Comparison of ENCODE assay signal across 31 cellular contexts in genomic region chr1:37166005-37166404, GRCh38.
A peak's percentile ranks its signal among the peaks of the same experiment; 100 is the strongest.
DNase-seq lines count a peak whose midpoint lies in the region; ATAC-seq, FAIRE-seq and TF ChIP-seq lines count a peak whose summit lies in the region.
"Had no signal": no experiment of that assay in that cellular context is flagged by ENCODE, and none has a peak within 500 bp of the region (broad histone marks: within the 10 kb centered on the region; RNA-seq: fewer than 3 reads in every experiment).

No MANE protein-coding gene starts in this region.

- no peaks in the 10 kb centered on the region for H3K36me3 ChIP-seq in HepG2 (replicated peaks in 1 of 2; ENCODE audit: control insufficient read depth in 1 of 2, insufficient read depth in 2 of 2, low read length in 2 of 2)
- H3K36me3 ChIP-seq in right lobe of liver: no peaks in the 10 kb centered on the region
- H3K36me3 ChIP-seq in K562 (ENCODE audit: control insufficient read depth, insufficient read depth, low read length): no peaks in the 10 kb centered on the region
- H3K36me3 ChIP-seq: BE2C; BLaER1; BLaER1 treated with 17β-estradiol and CSF1 and Interleukin-3, amounts not matched to agents 10 nM and 100 nM had no signal

- WGBS in HepG2 (ENCODE audit: low lambda C conversion rate): 64% methylated on average over 2 of the region's 2 CpGs
- WGBS in right lobe of liver (ENCODE audit: insufficient coverage, low coverage, low lambda C conversion rate, missing lambda C conversion rate): 89% methylated on average over 2 of the region's 2 CpGs
- 15% methylated on average over 2 of the region's 2 CpGs for WGBS in K562 (ENCODE audit: insufficient coverage, low coverage, missing lambda C conversion rate)

- H3K9me3 ChIP-seq in HepG2 (ENCODE audit: low read length): no peaks in the 10 kb centered on the region
- no peaks in the 10 kb centered on the region for H3K9me3 ChIP-seq in right lobe of liver
- H3K9me3 ChIP-seq in K562 (replicated peaks; ENCODE audit: control insufficient read depth, insufficient read depth, low read depth, low read length): no peaks in the 10 kb centered on the region
- H3K9me3 ChIP-seq: A549, BE2C, Caco-2 had no signal

- DNase-seq in HepG2 (ENCODE audit: low spot score): no peak
- no peak for DNase-seq in right lobe of liver
- no peak for DNase-seq in K562 (ENCODE audit: extremely low read depth in 1 of 4, low spot score in 3 of 4)
- DNase-seq in NCI-H2227 treated with DMSO at 0.1 percent for 48 hours (lab: John Stamatoyannopoulos, UW): no peak
- DNase-seq: 8988T; ACHN; AML-193; BE2C; C1 segment of cervical spinal cord; Caco-2; Calu3; CD4-positive, alpha-beta memory T cell; CD4-positive, alpha-beta T cell; CD4-positive, CD25-positive, alpha-beta regulatory T cell; CD8-positive, alpha-beta memory T cell; CD8-positive, alpha-beta T cell; COR-L47; DMS 273 treated with DMSO at 0.1 percent for 48 hours; DMS153; DMS53; DMS79; DMS79 treated with DMSO at 0.1 percent for 48 hours; DND-41; EL had no signal

- CTCF ChIA-PET in HepG2 (lab: Yijun Ruan, JAX; ENCODE audit: low intra/inter-chr PET ratio, low total read pairs): no interaction called here
- CTCF ChIA-PET in K562 (lab: Yijun Ruan, JAX; ENCODE audit: low intra/inter-chr PET ratio): no interaction called here

- H3K27me3 ChIP-seq in HepG2 (ENCODE audit: control insufficient read depth in 1 of 2, insufficient read depth in 2 of 2, low read length in 2 of 2) (peaks cover 0 to 5% of the 10 kb centered on the region in 2 experiments; a peak in 1 of 5 replicates), right lobe of liver (no peaks in the 10 kb centered on the region), K562 (ENCODE audit: control insufficient read depth in 2 of 2, insufficient read depth in 2 of 2, low read length in 2 of 2) (0 out of 5 replicates have a peak, but pooled peaks cover 0 to 4% of the 10 kb centered on the region in 2 experiments)
- H3K27me3 ChIP-seq: BE2C; BLaER1; BLaER1 treated with 17β-estradiol and CSF1 and Interleukin-3, amounts not matched to agents 10 nM and 100 nM had no signal

- no peak overlapping the region for H3K27ac ChIP-seq in HepG2 (ENCODE audit: extremely low read length, insufficient read depth, low read length)
- H3K27ac ChIP-seq in right lobe of liver: no peak overlapping the region
- H3K27ac ChIP-seq in K562 (ENCODE audit: extremely low read depth, low read depth, low read length): no peak overlapping the region
- H3K27ac ChIP-seq: 22Rv1; A549; BLaER1; BLaER1 treated with 17β-estradiol and CSF1 and Interleukin-3, amounts not matched to agents 10 nM and 100 nM; C4-2B had no signal

- H3K4me2 ChIP-seq in HepG2 (ENCODE audit: low read depth, low read length) (no peak overlapping the region), K562 (ENCODE audit: insufficient read depth, low read length) (no peak overlapping the region)
- H3K4me2 ChIP-seq: A549; BLaER1; BLaER1 treated with 17β-estradiol and CSF1 and Interleukin-3, amounts not matched to agents 10 nM and 100 nM had no signal

- TF ChIP-seq RAD21 in HepG2 (CRISPR knock-in tag; IDR thresholded peaks at IDR 0.05): no peak
- no peak for TF ChIP-seq RAD21 in K562 (CRISPR knock-in tag; conservative IDR thresholded peaks at IDR 0.05 in 1 of 2, IDR thresholded peaks at IDR 0.05 in 1 of 2)

- no peaks in the 10 kb centered on the region for H3K4me1 ChIP-seq in HepG2 (ENCODE audit: insufficient read depth, low read length)
- no peaks in the 10 kb centered on the region for H3K4me1 ChIP-seq in right lobe of liver
- no peaks in the 10 kb centered on the region for H3K4me1 ChIP-seq in K562 (replicated peaks in 1 of 2; ENCODE audit: control insufficient read depth in 2 of 2, insufficient read depth in 2 of 2, low read length in 2 of 2)
- H3K4me1 ChIP-seq: A549; BE2C; BLaER1; BLaER1 treated with 17β-estradiol and CSF1 and Interleukin-3, amounts not matched to agents 10 nM and 100 nM; Caco-2 had no signal

- H3K9me1 ChIP-seq in K562 (ENCODE audit: control insufficient read depth, insufficient read depth, low read length): no peaks in the 10 kb centered on the region

- intact Hi-C loops in HepG2 (cut with micrococcal nuclease; ENCODE audit: unreplicated experiment): no loop called here
- intact Hi-C loops in right lobe of liver (cut with DNase I): no loop called here
- intact Hi-C loops in K562 (cut with micrococcal nuclease): no loop called here

- no peak for FAIRE-seq in HepG2 (lab: Jason Lieb, UNC)
- no peak for FAIRE-seq in K562 (lab: Jason Lieb, UNC)
- FAIRE-seq: A204.1, A549, D721Med had no signal

- in situ Hi-C loops in HepG2 (cut with HindIII; ENCODE audit: extremely low pct_ligation_motif_present, low pct_unique_long_range_greater_than_20kb) (no loop called here), K562 (cut with MboI) (no loop called here)

- TF ChIP-seq POLR2A in HepG2 (IDR thresholded peaks at IDR 0.05; ENCODE audit: insufficient read depth in 1 of 2, low read depth in 2 of 2, low read length in 2 of 2): no peak
- TF ChIP-seq POLR2A in right lobe of liver (IDR thresholded peaks at IDR 0.05): no peak
- no peak for TF ChIP-seq POLR2A in K562 (conservative IDR thresholded peaks at IDR 0.05)

- H2AFZ ChIP-seq in HepG2 (ENCODE audit: low read length) (no peak overlapping the region), K562 (ENCODE audit: low read depth, low read length) (no peak overlapping the region)

- H3K4me3 ChIP-seq in HepG2 (replicated peaks in 1 of 3; ENCODE audit: insufficient read depth in 1 of 3, low read depth in 2 of 3, low read length in 3 of 3) (no peak overlapping the region), right lobe of liver (no peak overlapping the region), K562 (no peak overlapping the region)
- H3K4me3 ChIP-seq: A549; BLaER1; BLaER1 treated with 17β-estradiol and CSF1 and Interleukin-3, amounts not matched to agents 10 nM and 100 nM had no signal

- H3K79me2 ChIP-seq in HepG2 (ENCODE audit: insufficient read depth, low read length) (no peaks in the 10 kb centered on the region), K562 (ENCODE audit: control insufficient read depth, insufficient read depth, low read length) (no peaks in the 10 kb centered on the region)

- H4K20me1 ChIP-seq in HepG2 (ENCODE audit: insufficient read depth, low read length) (no peaks in the 10 kb centered on the region), K562 (replicated peaks; ENCODE audit: control insufficient read depth, insufficient read depth, low read length) (no peaks in the 10 kb centered on the region; the same call in 1 of the 2 replicates)
- H4K20me1 ChIP-seq: BLaER1; BLaER1 treated with 17β-estradiol and CSF1 and Interleukin-3, amounts not matched to agents 10 nM and 100 nM had no signal

- no peak overlapping the region for H3K9ac ChIP-seq in HepG2 (ENCODE audit: insufficient read depth, low read depth, low read length)
- H3K9ac ChIP-seq in K562 (ENCODE audit: insufficient read depth in 1 of 2, low read depth in 2 of 2, low read length in 2 of 2): no peak overlapping the region
- H3K9ac ChIP-seq: BLaER1; BLaER1 treated with 17β-estradiol and CSF1 and Interleukin-3, amounts not matched to agents 10 nM and 100 nM had no signal

- ATAC-seq in HepG2: no peak
- no peak for ATAC-seq in right lobe of liver
- ATAC-seq in K562: no peak
- ATAC-seq: A549; CD8-positive, alpha-beta T cell had no signal

- TF ChIP-seq CTCF in HepG2 (CRISPR knock-in tag; IDR thresholded peaks at IDR 0.05) (no peak), right lobe of liver (IDR thresholded peaks at IDR 0.05) (no peak), K562 (IDR thresholded peaks at IDR 0.05 in 2 of 3, conservative IDR thresholded peaks at IDR 0.05 in 1 of 3; ENCODE audit: insufficient read depth in 2 of 3, low read depth in 1 of 3, low read length in 3 of 3) (no peak)

- POLR2A ChIA-PET in HepG2 (lab: Yijun Ruan, JAX) (no interaction called here), K562 (lab: Yijun Ruan, JAX) (no interaction called here)

- no peak for TF ChIP-seq EP300 in HepG2 (IDR thresholded peaks at IDR 0.05; ENCODE audit: low read depth in 2 of 2, low read length in 2 of 2)
- TF ChIP-seq EP300 in HepG2 (CRISPR knock-in tag; IDR thresholded peaks at IDR 0.05; ENCODE audit: borderline replicate concordance): no peak
- no peak for TF ChIP-seq EP300 in K562 (IDR thresholded peaks at IDR 0.05; ENCODE audit: low read length)

- BruUV-seq in HepG2 (replicated peaks; lab: Mats Ljungman, UMichigan) (no TSS peak), K562 (replicated peaks; lab: Mats Ljungman, UMichigan) (no TSS peak)

TF ChIP-seq in HepG2, 621 proteins besides CTCF, POLR2A, EP300 and RAD21 (continues in another document):
- TF ChIP-seq MAFK (conservative IDR thresholded peaks at IDR 0.05 in 1 of 2, IDR thresholded peaks at IDR 0.05 in 1 of 2; ENCODE audit: low read length in 2 of 2): peak; percentile 2 to 42; a peak in 2 of 4 replicates
- no peak for TF ChIP-seq ZNF17 (CRISPR knock-in tag; IDR thresholded peaks at IDR 0.05)
- TF ChIP-seq MAFF (IDR thresholded peaks at IDR 0.05; ENCODE audit: low read depth, low read length): peak; percentile 38
- no peak for TF ChIP-seq NPAS2 (CRISPR knock-in tag; IDR thresholded peaks at IDR 0.05; ENCODE audit: borderline replicate concordance)

TF ChIP-seq in K562, 482 proteins besides CTCF, POLR2A, EP300 and RAD21:
- TF ChIP-seq C11orf30 (IDR thresholded peaks at IDR 0.05; ENCODE audit: low read depth) (peak; percentile 37; the same call in 1 of the 2 replicates), ZNF316 (IDR thresholded peaks at IDR 0.05) (peak; percentile 73), ZNF507 (tag; conservative IDR thresholded peaks at IDR 0.05) (peak; percentile 75), HMG20A (CRISPR knock-in tag; conservative IDR thresholded peaks at IDR 0.05) (no peak), MAFG (tag; conservative IDR thresholded peaks at IDR 0.05) (0 out of 2 replicates have a peak, but pooled peaks have one; percentile 5)

Comparison
In these comparisons a context has a peak if more than half of its experiments do, and no peak if none do; other contexts are left out.
1. Of the 241 proteins assayed by ChIP-seq in both HepG2 and K562: peak only in HepG2: MAFF and MAFK; only in K562: MAFG; in both: none; in neither: 238.